2 cellular contexts compared by ENCODE assay signal in the genomic region with DNA sequence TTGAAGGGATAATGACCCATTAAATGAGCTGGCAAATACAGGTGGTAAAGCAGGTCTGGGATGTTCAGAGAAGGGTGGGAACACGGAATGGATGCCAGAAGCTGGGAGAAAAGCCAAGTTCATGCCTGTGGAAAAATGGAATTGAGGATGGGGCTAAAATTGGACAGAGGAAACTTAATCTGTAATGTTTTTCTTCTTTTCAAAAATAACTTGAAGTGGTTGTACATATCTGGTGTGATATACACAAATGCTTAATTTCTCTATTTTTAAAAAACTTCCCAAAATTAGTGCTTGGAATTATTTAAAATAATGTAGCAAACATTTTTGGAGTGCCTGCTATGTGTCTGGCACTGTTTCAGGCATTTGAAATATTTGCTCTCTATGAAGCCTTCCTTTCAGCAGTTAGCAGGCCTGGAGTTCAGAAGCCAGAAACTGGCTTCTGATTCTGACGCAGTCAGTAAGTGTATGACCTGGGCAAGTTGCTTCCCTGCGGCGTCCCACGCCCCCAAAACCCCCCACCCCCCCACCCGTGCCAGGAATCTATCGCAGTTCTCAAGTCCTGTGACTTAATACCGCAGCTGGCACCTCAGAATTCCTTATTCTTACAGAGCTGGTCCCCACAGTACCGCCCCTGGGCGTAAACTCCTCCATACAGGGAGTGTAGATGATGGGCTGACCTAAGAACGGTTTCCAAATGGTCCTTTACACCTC.
TF ChIP-seq lines count a peak whose summit lies in the region.

No MANE protein-coding gene starts in this region.

TF ChIP-seq in GM12878, 131 proteins besides CTCF, POLR2A, EP300 and RAD21:
- TF ChIP-seq, protein P1, sequence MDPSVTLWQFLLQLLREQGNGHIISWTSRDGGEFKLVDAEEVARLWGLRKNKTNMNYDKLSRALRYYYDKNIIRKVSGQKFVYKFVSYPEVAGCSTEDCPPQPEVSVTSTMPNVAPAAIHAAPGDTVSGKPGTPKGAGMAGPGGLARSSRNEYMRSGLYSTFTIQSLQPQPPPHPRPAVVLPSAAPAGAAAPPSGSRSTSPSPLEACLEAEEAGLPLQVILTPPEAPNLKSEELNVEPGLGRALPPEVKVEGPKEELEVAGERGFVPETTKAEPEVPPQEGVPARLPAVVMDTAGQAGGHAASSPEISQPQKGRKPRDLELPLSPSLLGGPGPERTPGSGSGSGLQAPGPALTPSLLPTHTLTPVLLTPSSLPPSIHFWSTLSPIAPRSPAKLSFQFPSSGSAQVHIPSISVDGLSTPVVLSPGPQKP (IDR thresholded peaks at IDR 0.05; ENCODE audit: low read depth, low read length) = no peak
- TF ChIP-seq, protein P2, sequence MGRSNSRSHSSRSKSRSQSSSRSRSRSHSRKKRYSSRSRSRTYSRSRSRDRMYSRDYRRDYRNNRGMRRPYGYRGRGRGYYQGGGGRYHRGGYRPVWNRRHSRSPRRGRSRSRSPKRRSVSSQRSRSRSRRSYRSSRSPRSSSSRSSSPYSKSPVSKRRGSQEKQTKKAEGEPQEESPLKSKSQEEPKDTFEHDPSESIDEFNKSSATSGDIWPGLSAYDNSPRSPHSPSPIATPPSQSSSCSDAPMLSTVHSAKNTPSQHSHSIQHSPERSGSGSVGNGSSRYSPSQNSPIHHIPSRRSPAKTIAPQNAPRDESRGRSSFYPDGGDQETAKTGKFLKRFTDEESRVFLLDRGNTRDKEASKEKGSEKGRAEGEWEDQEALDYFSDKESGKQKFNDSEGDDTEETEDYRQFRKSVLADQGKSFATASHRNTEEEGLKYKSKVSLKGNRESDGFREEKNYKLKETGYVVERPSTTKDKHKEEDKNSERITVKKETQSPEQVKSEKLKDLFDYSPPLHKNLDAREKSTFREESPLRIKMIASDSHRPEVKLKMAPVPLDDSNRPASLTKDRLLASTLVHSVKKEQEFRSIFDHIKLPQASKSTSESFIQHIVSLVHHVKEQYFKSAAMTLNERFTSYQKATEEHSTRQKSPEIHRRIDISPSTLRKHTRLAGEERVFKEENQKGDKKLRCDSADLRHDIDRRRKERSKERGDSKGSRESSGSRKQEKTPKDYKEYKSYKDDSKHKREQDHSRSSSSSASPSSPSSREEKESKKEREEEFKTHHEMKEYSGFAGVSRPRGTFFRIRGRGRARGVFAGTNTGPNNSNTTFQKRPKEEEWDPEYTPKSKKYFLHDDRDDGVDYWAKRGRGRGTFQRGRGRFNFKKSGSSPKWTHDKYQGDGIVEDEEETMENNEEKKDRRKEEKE (IDR thresholded peaks at IDR 0.05) = no peak
- TF ChIP-seq CBX3 (IDR thresholded peaks at IDR 0.05; ENCODE audit: borderline replicate concordance, low read depth) = no peak

TF ChIP-seq in liver, 16 proteins besides CTCF, POLR2A, EP300 and RAD21:
- no peak for TF ChIP-seq HNF4A (conservative IDR thresholded peaks at IDR 0.05)
- no peak for TF ChIP-seq YY1 (IDR thresholded peaks at IDR 0.05)
